15 cellular contexts compared by ENCODE assay signal in the genomic region with DNA sequence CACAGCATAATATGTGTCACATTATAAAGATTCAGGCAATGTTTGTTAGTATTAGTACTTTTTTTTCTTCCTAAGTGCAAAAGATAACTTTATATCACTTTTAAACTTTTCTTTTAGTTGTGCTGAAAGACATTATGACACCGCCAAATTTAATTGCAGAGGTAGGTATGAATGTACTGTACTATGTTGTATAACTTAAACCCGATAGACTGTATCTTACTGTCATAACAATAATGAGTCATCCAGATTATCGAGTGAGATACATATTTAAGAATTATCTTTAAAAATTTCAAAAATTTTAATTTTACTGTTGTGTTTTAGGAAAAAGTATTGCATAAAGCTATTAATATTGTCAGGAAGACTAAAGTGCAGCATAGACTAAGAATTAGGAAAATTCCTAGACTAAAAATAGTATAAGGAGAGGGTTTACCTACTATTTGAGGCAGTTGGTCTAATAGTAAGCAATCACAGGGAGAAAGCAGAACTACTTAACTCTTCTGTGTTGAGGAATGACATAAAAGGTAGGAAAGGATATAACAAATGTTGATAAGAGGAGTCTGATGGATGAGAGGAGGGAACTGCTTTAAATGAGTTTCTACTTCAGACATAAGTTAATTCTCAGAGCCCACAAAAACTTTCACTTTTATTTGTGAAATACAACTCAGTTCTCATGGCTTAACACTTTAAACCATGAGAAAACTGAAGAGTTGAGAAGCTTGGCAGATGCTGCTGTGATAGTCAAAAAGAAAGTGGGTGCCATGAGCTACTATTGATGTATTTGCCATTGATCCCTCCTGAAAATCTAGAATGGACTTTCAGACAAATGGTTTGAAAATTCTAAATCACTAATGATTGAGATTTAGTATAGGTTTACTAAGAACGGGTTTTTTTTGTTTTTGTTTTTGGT.
DNase-seq lines count a peak whose midpoint lies in the region; ATAC-seq, FAIRE-seq and TF ChIP-seq lines count a peak whose summit lies in the region.
"Had no signal": no experiment of that assay in that cellular context is flagged by ENCODE, and none has a peak within 500 bp of the region (broad histone marks: within the 10 kb centered on the region; RNA-seq: fewer than 3 reads in every experiment).

No MANE protein-coding gene starts in this region.

- H3K14ac ChIP-seq in IMR-90 (replicated peaks; ENCODE audit: low read depth, low read length), result no peak overlapping the region

- no peak overlapping the region for H2BK120ac ChIP-seq in IMR-90 (ENCODE audit: low read depth, low read length)

- H2AK9ac ChIP-seq in IMR-90 (replicated peaks; ENCODE audit: low read depth, low read length, poor library complexity), result no peak overlapping the region

- intact Hi-C loops in IMR-90 (cut with micrococcal nuclease), result loop anchor here (5.0 to 10.0 kb wide), 2 partner anchors 34 to 624 kb away; no protein-coding TSS in a partner anchor
- intact Hi-C loops in endothelial cell of umbilical vein (cut with micrococcal nuclease), result no loop called here

- H3K18ac ChIP-seq in IMR-90 (ENCODE audit: low read depth, low read length), result no peak overlapping the region

- no peak for ATAC-seq in A549
- peak; percentile 59 for ATAC-seq in GM18502 (IDR thresholded peaks at IDR 0.05; ENCODE audit: poor library complexity, unreplicated experiment)
- ATAC-seq in IMR-90 (ENCODE audit: low read depth), result no peak
- ATAC-seq in HG03095 (IDR thresholded peaks at IDR 0.05; ENCODE audit: unreplicated experiment), result no peak
- no peak for ATAC-seq in HG02981 (IDR thresholded peaks at IDR 0.05; ENCODE audit: unreplicated experiment)
- ATAC-seq: stimulated activated memory B cell treated with anti-CD40 and anti-IgM and Interleukin-4, amounts not matched to agents 10 μg/mL and 1 μg/mL and 100 μg/mL, for 72 hours had no signal

- H3K4me1 ChIP-seq in A549 (peaks cover 33% of the 10 kb centered on the region), IMR-90 (ENCODE audit: control insufficient read depth, insufficient read depth, low read length) (peaks cover 5% of the 10 kb centered on the region; the same call in 1 of the 2 replicates), endothelial cell of umbilical vein (ENCODE audit: control insufficient read depth, extremely low read depth, insufficient read depth, low read length) (peaks cover 36% of the 10 kb centered on the region)

- CTCF ChIA-PET in A549 (lab: Yijun Ruan, JAX), result no interaction called here
- CTCF ChIA-PET in IMR-90 (lab: Yijun Ruan, JAX), result no interaction called here
- CTCF ChIA-PET in endothelial cell of umbilical vein (lab: Charles Lee), result no interaction called here

- dilution Hi-C loops in IMR-90 (cut with HindIII; ENCODE audit: low sequenced_read_pairs, unreplicated experiment), result no loop called here
- dilution Hi-C loops in endothelial cell of umbilical vein (cut with MboI; ENCODE audit: extremely low pct_ligation_motif_present, low sequenced_read_pairs), result no loop called here

- TF ChIP-seq RAD21 in A549 (conservative IDR thresholded peaks at IDR 0.05 in 1 of 2, IDR thresholded peaks at IDR 0.05 in 1 of 2) (no peak), IMR-90 (IDR thresholded peaks at IDR 0.05; ENCODE audit: low read length) (no peak)

- no peak overlapping the region for H3K27ac ChIP-seq in A549
- no peak overlapping the region for H3K27ac ChIP-seq in IMR-90 (ENCODE audit: insufficient read depth, low read length)
- H3K27ac ChIP-seq in endothelial cell of umbilical vein (ENCODE audit: insufficient read depth, low read depth, low read length), result no peak overlapping the region
- H3K27ac ChIP-seq: prostate gland had no signal

- peaks cover 42% of the 10 kb centered on the region for H3K79me2 ChIP-seq in endothelial cell of umbilical vein (ENCODE audit: control insufficient read depth, insufficient read depth, low read length)

- BruUV-seq in IMR-90 (replicated peaks; lab: Mats Ljungman, UMichigan) (no TSS peak), endothelial cell of umbilical vein (replicated peaks; lab: Mats Ljungman, UMichigan) (no TSS peak)

- H3K4me2 ChIP-seq in A549 (peak overlapping the region; percentile 20; the same call in 2 of the 3 replicates), IMR-90 (ENCODE audit: low read depth, low read length) (peak overlapping the region; percentile 36; the same call in 1 of the 2 replicates), endothelial cell of umbilical vein (ENCODE audit: insufficient read depth, low read length) (peak overlapping the region; percentile 31)

- POLR2A ChIA-PET in A549 (lab: Yijun Ruan, JAX), result no interaction called here
- POLR2A ChIA-PET in IMR-90 (lab: Charles Lee; ENCODE audit: unreplicated experiment), result no interaction called here
- POLR2A ChIA-PET in endothelial cell of umbilical vein (lab: Charles Lee), result no interaction called here

- no peak overlapping the region for H2AK5ac ChIP-seq in IMR-90 (ENCODE audit: low read depth, low read length)

- in situ Hi-C loops in IMR-90 (cut with MboI; ENCODE audit: low sequenced_read_pairs), result no loop called here

- H3K23ac ChIP-seq in IMR-90 (ENCODE audit: low read depth, low read length), result 0 out of 2 replicates have a peak overlapping the region, but pooled peaks have one; percentile 28

- H2BK15ac ChIP-seq in IMR-90 (ENCODE audit: low read depth, low read length), result no peak overlapping the region

- H4K20me1 ChIP-seq in IMR-90 (ENCODE audit: insufficient read depth, low read length) (peaks cover 45% of the 10 kb centered on the region; the same call in 1 of the 2 replicates), endothelial cell of umbilical vein (replicated peaks; ENCODE audit: control insufficient read depth, extremely low read depth, insufficient read depth, low read length) (no peaks in the 10 kb centered on the region)

- WGBS in A549 (ENCODE audit: missing lambda C conversion rate), result 62% methylated on average over 4 of the region's 4 CpGs
- 100% methylated on average over 1 of the region's 4 CpGs; no CpG with 5 or more reads in 1 of the 2 experiments for WGBS in IMR-90 (ENCODE audit: extremely low coverage in 2 of 2, insufficient read length in 1 of 2), 2 experiments

- H3K79me1 ChIP-seq in IMR-90 (ENCODE audit: low read depth in 1 of 2, low read length in 2 of 2), result peaks cover 12 to 60% of the 10 kb centered on the region in 2 experiments

- H4K5ac ChIP-seq in IMR-90 (ENCODE audit: low read depth, low read length), result no peak overlapping the region

- H3K36me3 ChIP-seq in IMR-90 (ENCODE audit: control insufficient read depth, insufficient read depth, low read length) (peaks cover 5% of the 10 kb centered on the region), endothelial cell of umbilical vein (ENCODE audit: control insufficient read depth in 2 of 2, extremely low read depth in 1 of 2, insufficient read depth in 2 of 2, low read length in 2 of 2) (peaks cover 0 to 5% of the 10 kb centered on the region in 2 experiments)
- H3K36me3 ChIP-seq: prostate gland had no signal

- H3K9me1 ChIP-seq in IMR-90 (ENCODE audit: insufficient read depth, low read length) (peaks cover 3% of the 10 kb centered on the region; the same call in 1 of the 2 replicates), endothelial cell of umbilical vein (replicated peaks; ENCODE audit: control insufficient read depth, extremely low read depth, insufficient read depth, low read length) (no peaks in the 10 kb centered on the region)

- no peak overlapping the region for H3K9ac ChIP-seq in IMR-90 (ENCODE audit: low read depth, low read length)
- no peak overlapping the region for H3K9ac ChIP-seq in endothelial cell of umbilical vein (replicated peaks; ENCODE audit: extremely low read depth, insufficient read depth, low read length)

- H2BK5ac ChIP-seq in IMR-90 (ENCODE audit: low read depth, low read length, poor library complexity, severe bottlenecking), result no peak overlapping the region

- H3K56ac ChIP-seq in IMR-90 (ENCODE audit: extremely low read depth, insufficient read depth, low read length), result no peak overlapping the region

- no peak overlapping the region for H4K91ac ChIP-seq in IMR-90 (ENCODE audit: insufficient read depth, low read depth, low read length)

- no peak for TF ChIP-seq POLR2A in A549 (IDR thresholded peaks at IDR 0.05; ENCODE audit: low read length)
- TF ChIP-seq POLR2A in IMR-90 (IDR thresholded peaks at IDR 0.05; ENCODE audit: low read depth, low read length), result no peak
- no peak for TF ChIP-seq POLR2A in endothelial cell of umbilical vein (IDR thresholded peaks at IDR 0.05; ENCODE audit: low read depth, low read length)

- H3K4me3 ChIP-seq in A549 (no peak overlapping the region), IMR-90 (ENCODE audit: insufficient read depth, low read depth, low read length) (no peak overlapping the region), endothelial cell of umbilical vein (replicated peaks in 1 of 3; ENCODE audit: insufficient read depth in 1 of 3, low read depth in 1 of 3, low read length in 3 of 3) (no peak overlapping the region)
- H3K4me3 ChIP-seq: prostate gland had no signal

- TF ChIP-seq CTCF in A549 (IDR thresholded peaks at IDR 0.05) (no peak), IMR-90 (conservative IDR thresholded peaks at IDR 0.05; ENCODE audit: low read depth, low read length) (no peak), endothelial cell of umbilical vein (IDR thresholded peaks at IDR 0.05; ENCODE audit: extremely low read depth in 1 of 2, insufficient read depth in 1 of 2, low read depth in 1 of 2, low read length in 2 of 2) (no peak)

- TF ChIP-seq EP300 in A549 (IDR thresholded peaks at IDR 0.05), result no peak

- H2AFZ ChIP-seq in IMR-90 (replicated peaks; ENCODE audit: low read length, poor library complexity), result no peak overlapping the region
- H2AFZ ChIP-seq in endothelial cell of umbilical vein (ENCODE audit: low read depth, low read length), result no peak overlapping the region

- FAIRE-seq in A549 (lab: Jason Lieb, UNC), result no peak
- FAIRE-seq in endothelial cell of umbilical vein (lab: Jason Lieb, UNC), result no peak

- no peaks in the 10 kb centered on the region for H3K27me3 ChIP-seq in IMR-90 (ENCODE audit: control insufficient read depth, insufficient read depth, low read length)
- H3K27me3 ChIP-seq in endothelial cell of umbilical vein (ENCODE audit: control insufficient read depth in 2 of 2, insufficient read depth in 2 of 2, low read length in 2 of 2), result no peaks in the 10 kb centered on the region

- H2BK20ac ChIP-seq in IMR-90 (ENCODE audit: low read depth, low read length), result no peak overlapping the region

- no peak overlapping the region for H4K8ac ChIP-seq in IMR-90 (ENCODE audit: low read depth in 2 of 2, low read length in 2 of 2)

- no peaks in the 10 kb centered on the region for H3K9me3 ChIP-seq in A549
- no peaks in the 10 kb centered on the region for H3K9me3 ChIP-seq in IMR-90 (ENCODE audit: control insufficient read depth, insufficient read depth, low read length)
- no peaks in the 10 kb centered on the region for H3K9me3 ChIP-seq in endothelial cell of umbilical vein (replicated peaks; ENCODE audit: control insufficient read depth, insufficient read depth, low read length)
- H3K9me3 ChIP-seq: prostate gland had no signal

- no peak overlapping the region for H3K4ac ChIP-seq in IMR-90 (ENCODE audit: low read depth, low read length)

- DNase-seq in A549 (ENCODE audit: low read depth in 1 of 2, low spot score in 1 of 2), result no peak
- DNase-seq in IMR-90, result no peak
- no peak for DNase-seq in endothelial cell of umbilical vein (ENCODE audit: low read depth, low spot score)
- DNase-seq in NCI-H2029 treated with DMSO at 0.1 percent for 48 hours (lab: John Stamatoyannopoulos, UW), result no peak
- no peak for DNase-seq in stimulated activated CD4-positive, alpha-beta T cell treated with anti-CD3 and anti-CD28 coated beads, Interleukin-4, amount 100 ng/mL, for 24 hours
- DNase-seq: dermis blood vessel endothelial cell; midbrain; NCI-H1105; NCI-H510A treated with DMSO at 0.1 percent for 48 hours; stimulated activated CD4-positive, alpha-beta T cell treated with anti-CD3 and anti-CD28 coated beads, Interleukin-2, amount 100 ng/mL, for 24 hours had no signal
